ENCODE assay signal across 21 cellular contexts in genomic region chr5:15209053-15209762, GRCh38.
"Had no signal": no experiment of that assay in that cellular context is flagged by ENCODE, and none has a peak within 500 bp of the region (broad histone marks: within the 10 kb centered on the region; RNA-seq: fewer than 3 reads in every experiment).

No MANE protein-coding gene starts in this region.

- H3K36me3 ChIP-seq: gastrocnemius medialis, left ventricle myocardium inferior, prostate gland, right atrium auricular region, tibial nerve, vagina had no signal

- H3K4me1 ChIP-seq: body of pancreas, gastrocnemius medialis, left ventricle myocardium inferior, prostate gland, right atrium auricular region, tibial nerve, vagina had no signal

- H3K27me3 ChIP-seq: body of pancreas, gastrocnemius medialis, right atrium auricular region, tibial nerve, vagina had no signal

- H3K27ac ChIP-seq: body of pancreas, epithelial cell of prostate, gastrocnemius medialis, left ventricle myocardium inferior, prostate gland, right atrium auricular region, tibial nerve, vagina had no signal

- FAIRE-seq: colon, TTC549 had no signal

- H3K9me3 ChIP-seq: body of pancreas, gastrocnemius medialis, mucosa of descending colon, prostate gland, vagina had no signal

- DNase-seq: activated B cell treated with CpG ODN at 0.5 μM for 24 hours; activated CD4-positive, alpha-beta memory T cell treated with anti-CD3 and anti-CD28 coated beads for 36 hours; activated CD4-positive, alpha-beta T cell treated with anti-CD3 and anti-CD28 coated beads for 4 hours; activated naive CD8-positive, alpha-beta T cell treated with anti-CD3 and anti-CD28 coated beads for 36 hours; activated T-cell treated with anti-CD3 and anti-CD28 coated beads for 4 hours; body of pancreas; central memory CD4-positive, alpha-beta T cell; endodermal cell; gastrocnemius medialis; head of caudate nucleus; left ventricle myocardium inferior; mammary epithelial cell; mucosa of descending colon; naive B cell had no signal

- ATAC-seq: body of pancreas, gastrocnemius medialis, mucosa of descending colon had no signal

- H3K4me3 ChIP-seq: body of pancreas, gastrocnemius medialis, left ventricle myocardium inferior, mucosa of descending colon, prostate gland, right atrium auricular region, tibial nerve, vagina had no signal
